In the genomic region with DNA sequence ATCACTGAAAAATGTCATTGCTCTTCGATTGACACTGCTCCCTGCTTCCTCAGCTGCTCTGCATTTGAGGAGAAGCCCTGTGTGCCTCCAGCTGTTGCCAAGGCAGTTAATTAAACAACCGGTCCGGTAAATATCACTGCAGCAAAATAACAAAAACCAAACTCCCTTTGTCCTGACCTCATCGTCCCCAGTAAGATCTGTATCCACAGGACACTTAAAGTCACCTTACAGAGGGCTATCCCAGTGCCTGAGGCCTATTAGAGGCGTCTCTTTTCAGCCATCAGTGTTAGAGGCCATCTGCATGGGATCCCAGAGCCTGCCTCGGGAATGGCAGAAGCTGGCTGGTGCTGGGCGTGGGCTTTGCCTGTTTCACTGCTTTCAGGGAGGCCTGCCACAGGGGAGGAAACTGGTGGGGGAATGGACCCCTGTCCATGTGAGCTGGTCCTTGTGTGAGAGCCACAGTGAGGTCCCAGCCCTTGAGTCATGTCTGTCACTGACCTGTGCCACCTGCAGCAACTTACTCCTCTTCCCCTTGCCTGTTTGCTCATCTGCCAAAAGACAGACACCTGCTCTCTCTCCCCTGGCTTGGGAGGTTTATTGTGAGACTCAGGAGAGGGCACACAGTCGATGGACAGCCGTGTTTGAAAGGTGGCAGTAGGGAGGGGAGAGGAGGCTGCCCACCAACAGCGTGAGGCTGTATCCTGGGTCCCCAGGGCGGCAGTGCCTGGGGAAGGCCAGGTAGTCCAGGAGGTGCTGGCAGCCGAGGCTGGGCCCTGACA, we compare ENCODE assay signal across 1 cellular context.
TF ChIP-seq lines count a peak whose summit lies in the region.

No MANE protein-coding gene starts in this region.

TF ChIP-seq in H1, 55 proteins besides CTCF, POLR2A, EP300 and RAD21:
- TF ChIP-seq, protein P1, sequence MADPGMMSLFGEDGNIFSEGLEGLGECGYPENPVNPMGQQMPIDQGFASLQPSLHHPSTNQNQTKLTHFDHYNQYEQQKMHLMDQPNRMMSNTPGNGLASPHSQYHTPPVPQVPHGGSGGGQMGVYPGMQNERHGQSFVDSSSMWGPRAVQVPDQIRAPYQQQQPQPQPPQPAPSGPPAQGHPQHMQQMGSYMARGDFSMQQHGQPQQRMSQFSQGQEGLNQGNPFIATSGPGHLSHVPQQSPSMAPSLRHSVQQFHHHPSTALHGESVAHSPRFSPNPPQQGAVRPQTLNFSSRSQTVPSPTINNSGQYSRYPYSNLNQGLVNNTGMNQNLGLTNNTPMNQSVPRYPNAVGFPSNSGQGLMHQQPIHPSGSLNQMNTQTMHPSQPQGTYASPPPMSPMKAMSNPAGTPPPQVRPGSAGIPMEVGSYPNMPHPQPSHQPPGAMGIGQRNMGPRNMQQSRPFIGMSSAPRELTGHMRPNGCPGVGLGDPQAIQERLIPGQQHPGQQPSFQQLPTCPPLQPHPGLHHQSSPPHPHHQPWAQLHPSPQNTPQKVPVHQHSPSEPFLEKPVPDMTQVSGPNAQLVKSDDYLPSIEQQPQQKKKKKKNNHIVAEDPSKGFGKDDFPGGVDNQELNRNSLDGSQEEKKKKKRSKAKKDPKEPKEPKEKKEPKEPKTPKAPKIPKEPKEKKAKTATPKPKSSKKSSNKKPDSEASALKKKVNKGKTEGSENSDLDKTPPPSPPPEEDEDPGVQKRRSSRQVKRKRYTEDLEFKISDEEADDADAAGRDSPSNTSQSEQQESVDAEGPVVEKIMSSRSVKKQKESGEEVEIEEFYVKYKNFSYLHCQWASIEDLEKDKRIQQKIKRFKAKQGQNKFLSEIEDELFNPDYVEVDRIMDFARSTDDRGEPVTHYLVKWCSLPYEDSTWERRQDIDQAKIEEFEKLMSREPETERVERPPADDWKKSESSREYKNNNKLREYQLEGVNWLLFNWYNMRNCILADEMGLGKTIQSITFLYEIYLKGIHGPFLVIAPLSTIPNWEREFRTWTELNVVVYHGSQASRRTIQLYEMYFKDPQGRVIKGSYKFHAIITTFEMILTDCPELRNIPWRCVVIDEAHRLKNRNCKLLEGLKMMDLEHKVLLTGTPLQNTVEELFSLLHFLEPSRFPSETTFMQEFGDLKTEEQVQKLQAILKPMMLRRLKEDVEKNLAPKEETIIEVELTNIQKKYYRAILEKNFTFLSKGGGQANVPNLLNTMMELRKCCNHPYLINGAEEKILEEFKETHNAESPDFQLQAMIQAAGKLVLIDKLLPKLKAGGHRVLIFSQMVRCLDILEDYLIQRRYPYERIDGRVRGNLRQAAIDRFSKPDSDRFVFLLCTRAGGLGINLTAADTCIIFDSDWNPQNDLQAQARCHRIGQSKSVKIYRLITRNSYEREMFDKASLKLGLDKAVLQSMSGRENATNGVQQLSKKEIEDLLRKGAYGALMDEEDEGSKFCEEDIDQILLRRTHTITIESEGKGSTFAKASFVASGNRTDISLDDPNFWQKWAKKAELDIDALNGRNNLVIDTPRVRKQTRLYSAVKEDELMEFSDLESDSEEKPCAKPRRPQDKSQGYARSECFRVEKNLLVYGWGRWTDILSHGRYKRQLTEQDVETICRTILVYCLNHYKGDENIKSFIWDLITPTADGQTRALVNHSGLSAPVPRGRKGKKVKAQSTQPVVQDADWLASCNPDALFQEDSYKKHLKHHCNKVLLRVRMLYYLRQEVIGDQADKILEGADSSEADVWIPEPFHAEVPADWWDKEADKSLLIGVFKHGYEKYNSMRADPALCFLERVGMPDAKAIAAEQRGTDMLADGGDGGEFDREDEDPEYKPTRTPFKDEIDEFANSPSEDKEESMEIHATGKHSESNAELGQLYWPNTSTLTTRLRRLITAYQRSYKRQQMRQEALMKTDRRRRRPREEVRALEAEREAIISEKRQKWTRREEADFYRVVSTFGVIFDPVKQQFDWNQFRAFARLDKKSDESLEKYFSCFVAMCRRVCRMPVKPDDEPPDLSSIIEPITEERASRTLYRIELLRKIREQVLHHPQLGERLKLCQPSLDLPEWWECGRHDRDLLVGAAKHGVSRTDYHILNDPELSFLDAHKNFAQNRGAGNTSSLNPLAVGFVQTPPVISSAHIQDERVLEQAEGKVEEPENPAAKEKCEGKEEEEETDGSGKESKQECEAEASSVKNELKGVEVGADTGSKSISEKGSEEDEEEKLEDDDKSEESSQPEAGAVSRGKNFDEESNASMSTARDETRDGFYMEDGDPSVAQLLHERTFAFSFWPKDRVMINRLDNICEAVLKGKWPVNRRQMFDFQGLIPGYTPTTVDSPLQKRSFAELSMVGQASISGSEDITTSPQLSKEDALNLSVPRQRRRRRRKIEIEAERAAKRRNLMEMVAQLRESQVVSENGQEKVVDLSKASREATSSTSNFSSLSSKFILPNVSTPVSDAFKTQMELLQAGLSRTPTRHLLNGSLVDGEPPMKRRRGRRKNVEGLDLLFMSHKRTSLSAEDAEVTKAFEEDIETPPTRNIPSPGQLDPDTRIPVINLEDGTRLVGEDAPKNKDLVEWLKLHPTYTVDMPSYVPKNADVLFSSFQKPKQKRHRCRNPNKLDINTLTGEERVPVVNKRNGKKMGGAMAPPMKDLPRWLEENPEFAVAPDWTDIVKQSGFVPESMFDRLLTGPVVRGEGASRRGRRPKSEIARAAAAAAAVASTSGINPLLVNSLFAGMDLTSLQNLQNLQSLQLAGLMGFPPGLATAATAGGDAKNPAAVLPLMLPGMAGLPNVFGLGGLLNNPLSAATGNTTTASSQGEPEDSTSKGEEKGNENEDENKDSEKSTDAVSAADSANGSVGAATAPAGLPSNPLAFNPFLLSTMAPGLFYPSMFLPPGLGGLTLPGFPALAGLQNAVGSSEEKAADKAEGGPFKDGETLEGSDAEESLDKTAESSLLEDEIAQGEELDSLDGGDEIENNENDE (IDR thresholded peaks at IDR 0.05; ENCODE audit: insufficient replicate concordance, low read length), result no peak
- TF ChIP-seq CEBPB (IDR thresholded peaks at IDR 0.05; ENCODE audit: low read depth, low read length) (no peak), BACH1 (IDR thresholded peaks at IDR 0.05; ENCODE audit: low read length) (no peak), PHF8 (conservative IDR thresholded peaks at IDR 0.05; ENCODE audit: low read depth, low read length) (no peak), HDAC2 (IDR thresholded peaks at IDR 0.05; ENCODE audit: borderline replicate concordance in 1 of 2, low read depth in 2 of 2, low read length in 2 of 2) (no peak), RFX5 (IDR thresholded peaks at IDR 0.05; ENCODE audit: borderline replicate concordance, low read depth, low read length) (no peak), SRF (IDR thresholded peaks at IDR 0.05; ENCODE audit: low read depth, low read length) (no peak), EZH2 (IDR thresholded peaks at IDR 0.05; ENCODE audit: low read depth, low read length, severe bottlenecking) (no peak), CTBP2 (IDR thresholded peaks at IDR 0.05; ENCODE audit: borderline replicate concordance, insufficient read depth, insufficient read length, low read length) (no peak), JUND (IDR thresholded peaks at IDR 0.05; ENCODE audit: low read length) (no peak), CHD1 (IDR thresholded peaks at IDR 0.05; ENCODE audit: low read depth, low read length) (no peak)
